13 cellular contexts compared by ENCODE assay signal in the genomic region with DNA sequence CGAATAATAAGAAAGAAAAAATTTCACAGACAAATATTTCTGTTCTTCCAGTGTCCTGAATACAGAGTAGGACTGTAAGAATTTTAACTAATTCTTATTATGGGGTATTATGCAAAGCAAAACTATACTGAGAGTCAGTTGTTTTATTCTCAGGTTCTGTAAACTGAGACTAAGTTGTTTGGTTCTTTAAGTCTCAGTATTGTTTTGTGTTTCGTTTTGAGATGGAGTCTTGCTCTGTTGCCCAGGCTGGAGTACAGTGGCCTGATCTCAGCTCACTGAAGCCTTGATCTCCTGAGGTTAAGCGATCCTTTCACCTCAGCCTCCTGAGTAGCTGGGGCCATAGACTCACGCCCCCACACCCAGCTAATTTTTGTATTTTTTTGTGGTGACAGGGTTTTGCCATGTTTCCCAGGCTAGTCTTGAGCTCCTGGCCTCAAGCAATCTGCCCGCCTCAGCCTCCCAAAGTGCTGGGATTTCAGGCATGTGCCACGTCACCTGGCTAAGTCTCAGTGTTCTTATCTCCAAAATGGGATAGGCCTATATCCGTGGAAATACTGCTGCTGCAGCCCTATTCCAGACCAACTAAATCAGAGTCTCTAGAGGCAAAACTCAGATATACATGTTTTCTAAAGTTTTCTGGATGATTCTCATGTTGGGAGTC.
DNase-seq lines count a peak whose midpoint lies in the region; ATAC-seq, FAIRE-seq and TF ChIP-seq lines count a peak whose summit lies in the region.
"Had no signal": no experiment of that assay in that cellular context is flagged by ENCODE, and none has a peak within 500 bp of the region (broad histone marks: within the 10 kb centered on the region; RNA-seq: fewer than 3 reads in every experiment).

No MANE protein-coding gene starts in this region.

- TF ChIP-seq CTCF in osteocyte (IDR thresholded peaks at IDR 0.05), result no peak
- TF ChIP-seq CTCF in RWPE1 (conservative IDR thresholded peaks at IDR 0.05; ENCODE audit: low read depth), result no peak

- ATAC-seq in GM19468 (IDR thresholded peaks at IDR 0.05; ENCODE audit: extremely low read depth, unreplicated experiment) (peak; percentile 84), HG02884 (IDR thresholded peaks at IDR 0.05; ENCODE audit: unreplicated experiment) (peak; percentile 95), HG03521 (IDR thresholded peaks at IDR 0.05; ENCODE audit: unreplicated experiment) (peak; percentile 89)
- ATAC-seq: GM23338 had no signal

- H3K4me1 Mint-ChIP-seq in osteocyte (ENCODE audit: unreplicated experiment), result peaks cover 2% of the 10 kb centered on the region
- H3K4me1 Mint-ChIP-seq: nephron had no signal

- no peaks in the 10 kb centered on the region for H3K36me3 Mint-ChIP-seq in osteocyte (ENCODE audit: unreplicated experiment)

- DNase-seq in GM18507 (ENCODE audit: extremely low spot score, insufficient read length, low read depth) (no peak), osteocyte (ENCODE audit: extremely low spot score, unreplicated experiment) (no peak), mucosa of gallbladder (ENCODE audit: low spot score) (no peak), RWPE1 (ENCODE audit: low spot score) (no peak), HTR-8/SVneo (ENCODE audit: insufficient read length, low spot score) (no peak)
- DNase-seq: central memory CD4-positive, alpha-beta T cell had no signal

- no peak overlapping the region for H3K4me3 Mint-ChIP-seq in osteocyte (ENCODE audit: unreplicated experiment)
- H3K4me3 Mint-ChIP-seq: GM23338, nephron had no signal

- H3K9me3 Mint-ChIP-seq in osteocyte (ENCODE audit: unreplicated experiment), result peaks cover 7% of the 10 kb centered on the region
- H3K9me3 Mint-ChIP-seq: GM23338, nephron had no signal

- POLR2A ChIA-PET in RWPE1 (lab: Yijun Ruan, JAX; ENCODE audit: low non-redundant PET), result no interaction called here

- peak; percentile 80 for FAIRE-seq in GM18507 (lab: Jason Lieb, UNC)
- no peak for FAIRE-seq in HTR-8/SVneo (lab: Jason Lieb, UNC)
- FAIRE-seq: TTC549 had no signal

- CTCF ChIA-PET in RWPE1 (lab: Yijun Ruan, JAX), result no interaction called here

- H3K27ac Mint-ChIP-seq in osteocyte (ENCODE audit: unreplicated experiment), result no peak overlapping the region
- H3K27ac Mint-ChIP-seq: GM23338, nephron had no signal

- no peaks in the 10 kb centered on the region for H3K27me3 Mint-ChIP-seq in osteocyte (ENCODE audit: unreplicated experiment)

- no peak overlapping the region for H3K27ac ChIP-seq in RWPE1
- H3K27ac ChIP-seq: KMS-11 had no signal
